1 cellular context compared by ENCODE assay signal in the genomic region with DNA sequence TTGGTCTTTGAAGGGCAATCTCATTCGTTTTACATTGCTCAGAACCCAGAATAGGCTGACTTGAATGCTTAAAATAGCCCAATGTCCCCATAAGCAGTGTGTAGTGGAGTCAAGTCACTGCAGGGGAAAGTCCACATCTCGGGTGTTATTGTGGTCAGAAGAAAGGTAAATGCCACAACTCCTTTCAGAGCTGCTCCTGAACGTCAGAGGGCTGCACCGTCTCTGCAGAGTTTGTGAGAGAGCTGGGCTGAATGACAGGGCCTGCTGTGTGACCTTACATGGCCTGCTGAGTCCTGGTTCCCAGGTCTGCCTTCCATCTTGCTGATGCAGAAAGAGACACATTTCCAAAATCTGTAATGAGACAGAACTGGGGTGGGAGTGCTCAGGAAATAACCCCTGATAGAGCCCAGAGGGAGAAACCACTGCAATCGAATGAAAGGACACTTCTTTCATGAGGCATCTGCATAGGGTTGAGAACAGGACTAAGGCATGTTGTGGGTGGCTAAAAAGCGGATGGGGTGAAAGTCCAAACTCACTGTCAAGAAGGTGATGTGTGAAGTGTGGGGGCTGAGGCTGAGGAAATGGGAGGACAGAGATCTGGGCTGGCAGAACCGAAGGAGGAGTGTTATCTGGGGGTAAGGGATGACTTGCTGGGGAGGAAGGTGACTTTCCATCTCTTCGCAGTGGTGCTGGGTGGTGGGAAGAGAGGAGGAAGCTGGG.
TF ChIP-seq lines count a peak whose summit lies in the region.

No MANE protein-coding gene starts in this region.

TF ChIP-seq in HepG2, 621 proteins besides CTCF, POLR2A, EP300 and RAD21 (continued from another document):
- TF ChIP-seq, protein P1, sequence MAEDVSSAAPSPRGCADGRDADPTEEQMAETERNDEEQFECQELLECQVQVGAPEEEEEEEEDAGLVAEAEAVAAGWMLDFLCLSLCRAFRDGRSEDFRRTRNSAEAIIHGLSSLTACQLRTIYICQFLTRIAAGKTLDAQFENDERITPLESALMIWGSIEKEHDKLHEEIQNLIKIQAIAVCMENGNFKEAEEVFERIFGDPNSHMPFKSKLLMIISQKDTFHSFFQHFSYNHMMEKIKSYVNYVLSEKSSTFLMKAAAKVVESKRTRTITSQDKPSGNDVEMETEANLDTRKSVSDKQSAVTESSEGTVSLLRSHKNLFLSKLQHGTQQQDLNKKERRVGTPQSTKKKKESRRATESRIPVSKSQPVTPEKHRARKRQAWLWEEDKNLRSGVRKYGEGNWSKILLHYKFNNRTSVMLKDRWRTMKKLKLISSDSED (CRISPR knock-in tag; IDR thresholded peaks at IDR 0.05) = no peak
- TF ChIP-seq, protein P2, sequence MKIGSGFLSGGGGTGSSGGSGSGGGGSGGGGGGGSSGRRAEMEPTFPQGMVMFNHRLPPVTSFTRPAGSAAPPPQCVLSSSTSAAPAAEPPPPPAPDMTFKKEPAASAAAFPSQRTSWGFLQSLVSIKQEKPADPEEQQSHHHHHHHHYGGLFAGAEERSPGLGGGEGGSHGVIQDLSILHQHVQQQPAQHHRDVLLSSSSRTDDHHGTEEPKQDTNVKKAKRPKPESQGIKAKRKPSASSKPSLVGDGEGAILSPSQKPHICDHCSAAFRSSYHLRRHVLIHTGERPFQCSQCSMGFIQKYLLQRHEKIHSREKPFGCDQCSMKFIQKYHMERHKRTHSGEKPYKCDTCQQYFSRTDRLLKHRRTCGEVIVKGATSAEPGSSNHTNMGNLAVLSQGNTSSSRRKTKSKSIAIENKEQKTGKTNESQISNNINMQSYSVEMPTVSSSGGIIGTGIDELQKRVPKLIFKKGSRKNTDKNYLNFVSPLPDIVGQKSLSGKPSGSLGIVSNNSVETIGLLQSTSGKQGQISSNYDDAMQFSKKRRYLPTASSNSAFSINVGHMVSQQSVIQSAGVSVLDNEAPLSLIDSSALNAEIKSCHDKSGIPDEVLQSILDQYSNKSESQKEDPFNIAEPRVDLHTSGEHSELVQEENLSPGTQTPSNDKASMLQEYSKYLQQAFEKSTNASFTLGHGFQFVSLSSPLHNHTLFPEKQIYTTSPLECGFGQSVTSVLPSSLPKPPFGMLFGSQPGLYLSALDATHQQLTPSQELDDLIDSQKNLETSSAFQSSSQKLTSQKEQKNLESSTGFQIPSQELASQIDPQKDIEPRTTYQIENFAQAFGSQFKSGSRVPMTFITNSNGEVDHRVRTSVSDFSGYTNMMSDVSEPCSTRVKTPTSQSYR (CRISPR knock-in tag; IDR thresholded peaks at IDR 0.05; ENCODE audit: borderline replicate concordance) = no peak
- no peak for TF ChIP-seq HNRNPK (IDR thresholded peaks at IDR 0.05; ENCODE audit: low read depth, low read length, poor library complexity, severe bottlenecking)
- peak; percentile 68 for TF ChIP-seq ZNF263 (CRISPR knock-in tag; IDR thresholded peaks at IDR 0.05)
